Comparison of ENCODE assay signal across 1 cellular context in genomic region chr16:89823087-89823823, GRCh38.
TF ChIP-seq lines count a peak whose summit lies in the region.

No MANE protein-coding gene starts in this region.

TF ChIP-seq in H1, 55 proteins besides CTCF, POLR2A, EP300 and RAD21 (continued from another document):
- 0 out of 2 replicates have a peak, but pooled peaks have one; percentile 51 for TF ChIP-seq TCF12 (IDR thresholded peaks at IDR 0.05; ENCODE audit: low read depth, low read length)
